ENCODE assay signal across 8 cellular contexts in genomic region chr10:126504051-126504760, GRCh38.
DNase-seq lines count a peak whose midpoint lies in the region; ATAC-seq and TF ChIP-seq lines count a peak whose summit lies in the region.

No MANE protein-coding gene starts in this region.

- TF ChIP-seq POLR2A in erythroblast (IDR thresholded peaks at IDR 0.05; ENCODE audit: low read length) = no peak

- peak; percentile 7 for DNase-seq in NCI-H1694 treated with DMSO at 0.1 percent for 48 hours (lab: John Stamatoyannopoulos, UW)
- DNase-seq in NCI-H1694 (lab: John Stamatoyannopoulos, UW) = no peak
- DNase-seq in RPMI8226 = peak; percentile 36
- DNase-seq in erythroblast (lab: John Stamatoyannopoulos, UW) = peak; percentile 29 to 58
- DNase-seq in middle frontal gyrus (ENCODE audit: extremely low spot score, low spot score) = peak; percentile 23
- DNase-seq in activated gamma-delta T cell (lab: John Stamatoyannopoulos, UW) = no peak

- peak; percentile 47 for ATAC-seq in HG02678 (IDR thresholded peaks at IDR 0.05; ENCODE audit: unreplicated experiment)
- no peak for ATAC-seq in HG03571 (IDR thresholded peaks at IDR 0.05; ENCODE audit: unreplicated experiment)

Comparison
In these comparisons a context has a peak if more than half of its experiments do, and no peak if none do; other contexts are left out.
1. DNase-seq: peak in NCI-H1694 treated with DMSO at 0.1 percent for 48 hours (single experiment), RPMI8226 (single experiment), erythroblast (2 of 2) and middle frontal gyrus (single experiment); none in NCI-H1694 (single experiment) and activated gamma-delta T cell (single experiment).